16 cellular contexts compared by ENCODE assay signal in the genomic region with DNA sequence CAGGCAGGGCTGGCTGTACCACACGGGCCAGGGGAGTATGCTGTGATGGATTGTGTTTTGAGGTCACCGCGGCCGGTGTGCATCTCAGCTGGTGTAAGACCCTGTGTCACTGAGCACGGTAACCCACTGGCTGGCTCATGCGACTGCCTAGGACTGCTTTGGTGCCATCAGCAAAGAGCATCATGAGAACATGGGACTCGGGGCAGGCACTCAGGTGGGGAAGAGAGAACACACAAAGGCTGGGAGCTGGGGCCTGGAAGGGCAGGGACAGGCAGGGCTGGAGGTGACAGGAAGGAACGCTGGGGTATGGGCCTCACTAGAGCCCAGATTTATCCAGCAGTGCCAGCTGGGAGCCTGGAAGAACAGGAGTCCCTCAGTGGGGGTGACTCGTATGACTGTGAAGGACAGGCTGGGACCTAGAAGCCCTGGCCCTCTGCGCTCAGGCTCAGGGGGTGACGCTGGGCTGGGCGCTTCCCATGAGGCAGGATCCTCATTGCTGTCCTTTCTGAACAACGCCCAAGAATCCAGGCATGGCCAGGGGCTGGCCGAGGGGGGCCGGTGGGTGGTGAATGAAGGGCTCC.
"Had no signal": no experiment of that assay in that cellular context is flagged by ENCODE, and none has a peak within 500 bp of the region (broad histone marks: within the 10 kb centered on the region; RNA-seq: fewer than 3 reads in every experiment).

No MANE protein-coding gene starts in this region.

- H3K36me3 Mint-ChIP-seq: natural killer cell treated with Interleukin-12 subunit alpha and Interleukin-12 subunit beta and Interleukin-15 and Interleukin-18, amount 100 ng/mL, for 72 hours had no signal

- H3K27me3 ChIP-seq: body of pancreas, cardiac muscle cell had no signal

- H3K4me3 Mint-ChIP-seq: activated CD8-positive, alpha-beta T cell treated with anti-CD3 and anti-CD28 coated beads, Interleukin-2, amount 10 ng/mL, durations not matched to agents 7 days and 5 days; activated naive CD8-positive, alpha-beta T cell treated with anti-CD3 and anti-CD28 coated beads, Interleukin-2, amount 50 U/mL, for 24 hours; natural killer cell treated with Interleukin-12 subunit alpha and Interleukin-12 subunit beta and Interleukin-15 and Interleukin-18, amount 100 ng/mL, for 72 hours had no signal

- H3K4me1 ChIP-seq: body of pancreas, gastroesophageal sphincter had no signal

- H3K4me3 ChIP-seq: body of pancreas, cardiac muscle cell, gastroesophageal sphincter, tibial artery had no signal

- H3K9me3 ChIP-seq: body of pancreas, gastroesophageal sphincter, tibial artery had no signal

- H3K27ac ChIP-seq: body of pancreas, cardiac muscle cell, epithelial cell of prostate, gastroesophageal sphincter, tibial artery, VCaP had no signal

- ATAC-seq: activated CD8-positive, alpha-beta T cell treated with anti-CD3 and anti-CD28 coated beads, Interleukin-2, amount 10 ng/mL, durations not matched to agents 7 days and 5 days; body of pancreas; gastroesophageal sphincter; left lobe of liver; natural killer cell treated with Interleukin-12 subunit alpha and Interleukin-12 subunit beta and Interleukin-15 and Interleukin-18, amount 100 ng/mL, for 72 hours had no signal

- H3K36me3 ChIP-seq: cardiac muscle cell, gastroesophageal sphincter, tibial artery had no signal

- DNase-seq: activated CD4-positive, alpha-beta T cell treated with anti-CD3 and anti-CD28 coated beads for 1 hour; activated CD4-positive, alpha-beta T cell treated with anti-CD3 and anti-CD28 coated beads, Interleukin-2, amount 50 U/mL, for 1 hour; activated CD8-positive, alpha-beta T cell treated with anti-CD3 and anti-CD28 coated beads, Interleukin-2, amount 10 ng/mL, durations not matched to agents 7 days and 5 days; activated naive CD4-positive, alpha-beta T cell treated with anti-CD3 and anti-CD28 coated beads, Interleukin-2, amount 50 U/mL, for 16 hours; body of pancreas; midbrain; nucleus accumbens; stimulated activated CD4-positive, alpha-beta T cell treated with anti-CD3 and anti-CD28 coated beads, Interleukin-4, amount 100 ng/mL, for 24 hours; tibial artery had no signal

- H3K9me3 Mint-ChIP-seq: activated naive CD8-positive, alpha-beta T cell treated with anti-CD3 and anti-CD28 coated beads, Interleukin-2, amount 50 U/mL, for 24 hours; natural killer cell treated with Interleukin-12 subunit alpha and Interleukin-12 subunit beta and Interleukin-15 and Interleukin-18, amount 100 ng/mL, for 72 hours had no signal

- H3K27ac Mint-ChIP-seq: activated CD8-positive, alpha-beta T cell treated with anti-CD3 and anti-CD28 coated beads, Interleukin-2, amount 10 ng/mL, durations not matched to agents 7 days and 5 days; activated naive CD8-positive, alpha-beta T cell treated with anti-CD3 and anti-CD28 coated beads, Interleukin-2, amount 50 U/mL, for 24 hours; natural killer cell treated with Interleukin-12 subunit alpha and Interleukin-12 subunit beta and Interleukin-15 and Interleukin-18, amount 100 ng/mL, for 72 hours had no signal
